ENCODE assay signal across 8 cellular contexts in genomic region chr10:87863951-87864496, GRCh38. TPM values are rescaled to one million over a fixed set of nuclear protein-coding genes. Genes with fewer than 3 reads are reported as not detected.
A peak's percentile ranks its signal among the peaks of the same experiment; 100 is the strongest.
DNase-seq lines count a peak whose midpoint lies in the region; ATAC-seq, FAIRE-seq and TF ChIP-seq lines count a peak whose summit lies in the region.
"Not testable (repeated sequence)": the region's sequence is repeated elsewhere in the genome, so short reads cannot be mapped to it uniquely, and the experiment has no call there.

No MANE protein-coding gene starts in this region.

- H4K20me1 ChIP-seq in OCI-LY7 (ENCODE audit: insufficient read depth, low read length): peaks cover 46% of the 10 kb centered on the region

- BruUV-seq in OCI-LY7 (replicated peaks; lab: Mats Ljungman, UMichigan): not testable (repeated sequence)

- not testable (repeated sequence) for FAIRE-seq in bronchial epithelial cell (lab: Jason Lieb, UNC)

- not testable (repeated sequence) for TF ChIP-seq CTCF in AG10803 (conservative IDR thresholded peaks at IDR 0.05; ENCODE audit: low read length); OCI-LY7 (conservative IDR thresholded peaks at IDR 0.05; ENCODE audit: low read length); bronchial epithelial cell (IDR thresholded peaks at IDR 0.05; ENCODE audit: insufficient read depth, low read length, severe bottlenecking)

- not testable (repeated sequence) for ATAC-seq in Right ventricle myocardium inferior

- H3K9ac ChIP-seq in mucosa of rectum (ENCODE audit: low read depth in 1 of 2, low read length in 2 of 2): peak overlapping the region; percentile 82 to 98

- DNase-seq in AG10803 (ENCODE audit: low read depth); bronchial epithelial cell (ENCODE audit: low read depth): not testable (repeated sequence)
- peak in 1 of 2 experiments; percentile 29 for DNase-seq in HAP-1 (ENCODE audit: low spot score in 2 of 2)
- peak; percentile 67 for DNase-seq in OCI-LY7 (ENCODE audit: low spot score)
- DNase-seq in activated CD8-positive, alpha-beta memory T cell treated with anti-CD3 and anti-CD28 coated beads, Interleukin-2, amount 50 U/mL, for 4 hours: peak; percentile 30
- DNase-seq in Right ventricle myocardium inferior (ENCODE audit: missing footprints): peak; percentile 81
- DNase-seq in stimulated activated CD4-positive, alpha-beta T cell treated with anti-CD3 and anti-CD28 coated beads, Interleukin-2, amount 100 ng/mL, for 24 hours: peak; percentile 31 to 36

- not testable (repeated sequence) for H3K4me1 ChIP-seq in HAP-1
- H3K4me1 ChIP-seq in OCI-LY7 (ENCODE audit: insufficient read depth, low read length, poor library complexity, severe bottlenecking) (peaks cover 21% of the 10 kb centered on the region), mucosa of rectum (ENCODE audit: control insufficient read depth in 2 of 2, insufficient read depth in 2 of 2, low read length in 2 of 2) (peaks cover 14 to 25% of the 10 kb centered on the region in 2 donors)

- not testable (repeated sequence) for H2AFZ ChIP-seq in OCI-LY7 (ENCODE audit: low read length)

- intact Hi-C loops in OCI-LY7 (cut with micrococcal nuclease; ENCODE audit: unreplicated experiment): loop anchor here (2.0 to 5.0 kb wide), 6 partner anchors 203 to 1135 kb away; no protein-coding TSS in a partner anchor
- intact Hi-C loops in Right ventricle myocardium inferior (cut with DNase I): loop anchor here (2.0 to 10.0 kb wide), 8 partner anchors 47 to 683 kb away; partner anchors contain the start of gene ATAD1

- peak overlapping the region; percentile 97 for H3K4me3 ChIP-seq in AG10803 (ENCODE audit: low read length)
- peak overlapping the region; percentile 73 for H3K4me3 ChIP-seq in HAP-1
- peak overlapping the region; percentile 96 for H3K4me3 ChIP-seq in OCI-LY7 (ENCODE audit: low read depth, low read length, poor library complexity, severe bottlenecking)
- H3K4me3 ChIP-seq in bronchial epithelial cell (ENCODE audit: low read depth, low read length): peak overlapping the region; percentile 89
- H3K4me3 ChIP-seq in mucosa of rectum (ENCODE audit: low read length in 2 of 2): peak overlapping the region; percentile 92 to 99

- in situ Hi-C loops in HAP-1 (cut with MboI; ENCODE audit: low sequenced_read_pairs): not testable (repeated sequence)

- not testable (repeated sequence) for H3K27me3 ChIP-seq in HAP-1 (ENCODE audit: low read depth); bronchial epithelial cell (ENCODE audit: control insufficient read depth, insufficient read depth, low read length); mucosa of rectum (ENCODE audit: control insufficient read depth in 2 of 2, insufficient read depth in 2 of 2, low read length in 2 of 2)

- H3K9me2 ChIP-seq in OCI-LY7 (ENCODE audit: insufficient read depth, low read length): not testable (repeated sequence)

- not testable (repeated sequence) for H3K36me3 ChIP-seq in HAP-1 (replicated peaks); bronchial epithelial cell (ENCODE audit: control insufficient read depth, insufficient read depth, low read length); mucosa of rectum (ENCODE audit: control insufficient read depth in 2 of 2, insufficient read depth in 2 of 2, low read length in 2 of 2)
- H3K36me3 ChIP-seq in OCI-LY7 (ENCODE audit: insufficient read depth, low read length): peaks cover 48% of the 10 kb centered on the region

- CTCF ChIA-PET in OCI-LY7 (lab: Charles Lee; ENCODE audit: unreplicated experiment): not testable (repeated sequence)

- H3K27ac ChIP-seq in OCI-LY7 (ENCODE audit: low read depth, low read length, poor library complexity, severe bottlenecking) (peak overlapping the region; percentile 94), mucosa of rectum (ENCODE audit: low read depth in 2 of 2, low read length in 2 of 2) (peak overlapping the region; percentile 95 to 97)

- peaks cover 75% of the 10 kb centered on the region for H3K79me2 ChIP-seq in OCI-LY7 (ENCODE audit: insufficient read depth, low read depth, low read length)

- POLR2A ChIA-PET in OCI-LY7 (lab: Charles Lee): interaction anchor here (0.6 to 6.9 kb wide), 10 partner anchors 8 to 595 kb away, joined by 3 to 134 read pairs (median 10); no protein-coding TSS in a partner anchor

- H3K4me2 ChIP-seq in OCI-LY7 (ENCODE audit: low read length): peak overlapping the region; percentile 89

- not testable (repeated sequence) for H3K9me3 ChIP-seq in HAP-1; OCI-LY7 (ENCODE audit: low read length); mucosa of rectum (ENCODE audit: control insufficient read depth in 2 of 2, low read length in 2 of 2)

RNA-seq across cellular contexts. Expression of gene PTEN, which starts 0.6 kb away (rescaled TPM):
- total RNA-seq in OCI-LY7 (2014; rRNA removed; shearing (Covaris generic)): 113 and 135 TPM in 2 replicates
- total RNA-seq in OCI-LY7 (2022): 173 and 176 TPM in 2 replicates
- 90.0 and 101 TPM in 2 replicates for total RNA-seq in bronchial epithelial cell
- 54.6 TPM for total RNA-seq in Right ventricle myocardium inferior

RNA-seq across cellular contexts. Expression of gene KLLN, which starts 0.7 kb away (rescaled TPM):
- total RNA-seq in OCI-LY7 (2014; rRNA removed; shearing (Covaris generic)): 2.4 and 3.8 TPM in 2 replicates
- 5.1 and 5.5 TPM in 2 replicates for total RNA-seq in OCI-LY7 (2022)
- 0.13 and 0.26 TPM in 2 replicates for total RNA-seq in bronchial epithelial cell
- 0.27 TPM for total RNA-seq in Right ventricle myocardium inferior

RNA-seq across cellular contexts. Expression of gene ATAD1, which starts 46.0 kb away (rescaled TPM):
- total RNA-seq in OCI-LY7 (2014; rRNA removed; shearing (Covaris generic)): 17.7 and 19.6 TPM in 2 replicates
- total RNA-seq in OCI-LY7 (2022): 44.7 and 47.7 TPM in 2 replicates
- 63.0 and 73.7 TPM in 2 replicates for total RNA-seq in bronchial epithelial cell
- 98.2 TPM for total RNA-seq in Right ventricle myocardium inferior
